9 cellular contexts compared by ENCODE assay signal in the genomic region with DNA sequence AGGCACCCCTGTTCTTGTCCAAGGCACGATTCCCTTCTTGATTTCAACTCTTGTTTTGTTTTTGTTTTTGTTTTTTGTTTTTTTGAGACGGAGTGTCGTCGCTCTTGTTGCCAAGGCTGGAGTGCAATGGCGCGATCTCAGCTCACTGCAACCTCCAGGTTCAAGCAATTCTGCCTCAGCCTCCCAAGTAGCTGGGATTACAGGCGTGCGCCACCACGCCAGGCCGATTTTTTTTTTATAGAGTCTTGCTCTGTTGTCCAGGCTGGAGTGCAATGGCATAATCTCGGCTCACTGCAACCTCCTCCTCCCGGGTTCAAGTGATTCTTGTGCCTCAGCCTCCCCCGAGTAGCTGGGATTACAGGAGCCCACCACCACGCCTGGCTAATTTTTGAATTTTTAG. TPM values are rescaled to one million over a fixed set of nuclear protein-coding genes. Genes with fewer than 3 reads are reported as not detected.
A peak's percentile ranks its signal among the peaks of the same experiment; 100 is the strongest.
DNase-seq lines count a peak whose midpoint lies in the region; ATAC-seq, FAIRE-seq and TF ChIP-seq lines count a peak whose summit lies in the region.
"Not testable (repeated sequence)": the region's sequence is repeated elsewhere in the genome, so short reads cannot be mapped to it uniquely, and the experiment has no call there.
"Had no signal": no experiment of that assay in that cellular context is flagged by ENCODE, and none has a peak within 500 bp of the region (broad histone marks: within the 10 kb centered on the region; RNA-seq: fewer than 3 reads in every experiment).

No MANE protein-coding gene starts in this region.

- TF ChIP-seq CTCF in BE2C (IDR thresholded peaks at IDR 0.05; ENCODE audit: low read depth, low read length); HFF-Myc (IDR thresholded peaks at IDR 0.05; ENCODE audit: low read depth, low read length, missing control alignments); PC-3 (conservative IDR thresholded peaks at IDR 0.05; ENCODE audit: low read depth, low read length); H1 (IDR thresholded peaks at IDR 0.05; ENCODE audit: control extremely low read depth in 1 of 3, insufficient read depth in 1 of 3, low read depth in 1 of 3, low read length in 3 of 3); gastrocnemius medialis (IDR thresholded peaks at IDR 0.05 in 4 of 5, conservative IDR thresholded peaks at IDR 0.05 in 1 of 5): not testable (repeated sequence)

- not testable (repeated sequence) for H4K5ac ChIP-seq in H1 (ENCODE audit: insufficient read length, low read depth, low read length)

- peak overlapping the region; percentile 63; the same call in 1 of the 2 replicates for H3K9ac ChIP-seq in PC-3 (ENCODE audit: low read length)
- not testable (repeated sequence) for H3K9ac ChIP-seq in H1 (replicated peaks in 1 of 4; ENCODE audit: extremely low read depth in 1 of 4, low read depth in 3 of 4, low read length in 3 of 4)

- H3K4me3 ChIP-seq in BE2C (ENCODE audit: low read depth, low read length): peak overlapping the region; percentile 79
- peak overlapping the region; percentile 55 for H3K4me3 ChIP-seq in HFF-Myc (replicated peaks; ENCODE audit: low read depth, low read length)
- H3K4me3 ChIP-seq in PC-3 (ENCODE audit: low read length): peak overlapping the region; percentile 80; the same call in 1 of the 2 replicates
- H3K4me3 ChIP-seq in H1 (ENCODE audit: extremely low read depth in 1 of 4, insufficient read depth in 2 of 4, low read depth in 3 of 4, low read length in 4 of 4): peak overlapping the region in 2 of 4 experiments; percentile 62 to 66; a peak in 4 of 8 replicates
- H3K4me3 ChIP-seq in gastrocnemius medialis: peak overlapping the region in 1 of 4 donors; percentile 60

- H3K4me2 ChIP-seq in PC-3 (ENCODE audit: low read length): peak overlapping the region; percentile 99
- peak overlapping the region; percentile 88 to 97 for H3K4me2 ChIP-seq in H1 (ENCODE audit: insufficient read depth in 1 of 2, low read depth in 2 of 2, low read length in 2 of 2)

- in situ Hi-C loops in gastrocnemius medialis (cut with MboI; ENCODE audit: low sequenced_read_pairs in 4 of 4): not testable (repeated sequence)

- not testable (repeated sequence) for H3K23ac ChIP-seq in H1 (ENCODE audit: insufficient read length)

- POLR2A ChIA-PET in PC-3 (lab: Charles Lee; ENCODE audit: unreplicated experiment): not testable (repeated sequence)
- POLR2A ChIA-PET in H1 (lab: Charles Lee; ENCODE audit: partially characterized antibody): interaction anchor here (0.7 to 2.9 kb wide), 5 partner anchors 8 to 89 kb away, joined by 3 to 12 read pairs (median 3); a partner anchor contains a TSS

- H2AK5ac ChIP-seq in H1 (ENCODE audit: low read depth, low read length): not testable (repeated sequence)

- H2BK5ac ChIP-seq in H1 (ENCODE audit: low read depth, low read length): not testable (repeated sequence)

- 93% methylated on average over 14 of the region's 14 CpGs; no CpG with 5 or more reads in 1 of the 2 experiments for whole genome bisulfite sequencing in H1 (ENCODE audit: extremely low coverage in 1 of 2, insufficient coverage in 1 of 2, insufficient read length in 1 of 2, insufficient replicate concordance in 2 of 2, low coverage in 1 of 2, low lambda C conversion rate in 2 of 2, missing lambda C conversion rate in 1 of 2), 2 experiments

- H4K8ac ChIP-seq in H1 (ENCODE audit: extremely low read depth, insufficient read depth, low read length): not testable (repeated sequence)

- not testable (repeated sequence) for H2BK120ac ChIP-seq in H1 (replicated peaks; ENCODE audit: low read depth, low read length)

- not testable (repeated sequence) for FAIRE-seq in H1 (lab: Jason Lieb, UNC)

- not testable (repeated sequence) for BruUV-seq in PC-3 (replicated peaks; lab: Mats Ljungman, UMichigan)

- not testable (repeated sequence) for H3K36me3 ChIP-seq in BE2C; PC-3 (ENCODE audit: low read depth, low read length); H1 (ENCODE audit: control insufficient read depth in 2 of 4, insufficient read depth in 4 of 4, low read length in 3 of 4); gastrocnemius medialis

- not testable (repeated sequence) for H3K79me1 ChIP-seq in H1 (ENCODE audit: low read depth, low read length)

- H3K9me2 ChIP-seq in PC-3 (replicated peaks; ENCODE audit: low read length): not testable (repeated sequence)

- ATAC-seq in PC-3, gastrocnemius medialis: not testable (repeated sequence)

- not testable (repeated sequence) for H3K56ac ChIP-seq in H1 (replicated peaks; ENCODE audit: insufficient read length, low read depth, low read length)

- not testable (repeated sequence) for TF ChIP-seq EP300 in H1 (IDR thresholded peaks at IDR 0.05; ENCODE audit: borderline replicate concordance in 1 of 2, low read depth in 2 of 2, low read length in 2 of 2)

- not testable (repeated sequence) for H3K27ac ChIP-seq in PC-3 (ENCODE audit: low read length); H1 (ENCODE audit: low read depth, low read length)
- peak overlapping the region; percentile 78 to 99 (median 98) for H3K27ac ChIP-seq in gastrocnemius medialis

- H3K23me2 ChIP-seq in H1 (ENCODE audit: low read depth, low read length): peaks cover 21% of the 10 kb centered on the region

- TF ChIP-seq RAD21 in H1 (IDR thresholded peaks at IDR 0.05 in 1 of 2, conservative IDR thresholded peaks at IDR 0.05 in 1 of 2; ENCODE audit: low read depth in 2 of 2, low read length in 2 of 2): not testable (repeated sequence)

- H4K20me1 ChIP-seq in PC-3 (ENCODE audit: low read length); H1 (replicated peaks in 1 of 2; ENCODE audit: control insufficient read depth in 1 of 2, insufficient read depth in 2 of 2, low read length in 2 of 2): not testable (repeated sequence)

- H3K4ac ChIP-seq in H1 (replicated peaks; ENCODE audit: insufficient read length, low read depth, low read length): not testable (repeated sequence)

- H3K27me3 ChIP-seq in BE2C; PC-3 (ENCODE audit: low read length); gastrocnemius medialis: not testable (repeated sequence)
- H3K27me3 ChIP-seq in H1 (replicated peaks in 1 of 4; ENCODE audit: control insufficient read depth in 3 of 4, extremely low read depth in 1 of 4, insufficient read depth in 3 of 4, low read length in 3 of 4): peaks cover 0 to 12% (median 8%) of the 10 kb centered on the region in 4 experiments; a peak in 6 of 7 replicates

- H3F3A ChIP-seq in PC-3 (ENCODE audit: low read length, unreplicated experiment): not testable (repeated sequence)

- not testable (repeated sequence) for H3K4me1 ChIP-seq in BE2C
- H3K4me1 ChIP-seq in PC-3 (ENCODE audit: insufficient read depth, low read length) (peaks cover 30% of the 10 kb centered on the region), H1 (replicated peaks in 1 of 4; ENCODE audit: control insufficient read depth in 3 of 4, insufficient read depth in 4 of 4, low read length in 3 of 4) (peaks cover 9 to 27% (median 23%) of the 10 kb centered on the region in 4 experiments), gastrocnemius medialis (peaks cover 31 to 34% of the 10 kb centered on the region in 2 donors)

- CTCF ChIA-PET in PC-3 (lab: Charles Lee) (interaction anchor here (1.8 to 2.0 kb wide), 2 partner anchors 44 to 92 kb away, joined by 8 to 14 read pairs; no protein-coding TSS in a partner anchor), H1 (lab: Charles Lee; ENCODE audit: partially characterized antibody) (interaction anchor here (0.6 to 26.3 kb wide), 19 partner anchors 9 to 356 kb away, joined by 3 to 474 read pairs (median 9); a partner anchor contains a TSS)

- not testable (repeated sequence) for DNase-seq in BE2C; HFF-Myc (ENCODE audit: extremely low read depth, low read depth); PC-3; H1 (ENCODE audit: low read depth in 1 of 2, low spot score in 2 of 2); gastrocnemius medialis
- DNase-seq in mesenteric fat pad (ENCODE audit: low spot score): peak; percentile 35

- intact Hi-C loops in PC-3 (cut with micrococcal nuclease): not testable (repeated sequence)
- intact Hi-C loops in gastrocnemius medialis (cut with DNase I; ENCODE audit: low total_unique reads): loop anchor here (2.0 kb wide), 1 partner anchor 92 kb away; no protein-coding TSS in a partner anchor

- H2BK20ac ChIP-seq in H1 (ENCODE audit: low read length): not testable (repeated sequence)

- not testable (repeated sequence) for H3K14ac ChIP-seq in H1 (ENCODE audit: insufficient read length)

- not testable (repeated sequence) for H4K91ac ChIP-seq in H1 (replicated peaks; ENCODE audit: insufficient read length, low read length)

- H2BK15ac ChIP-seq in H1 (ENCODE audit: low read length): not testable (repeated sequence)

- H2AFZ ChIP-seq in PC-3 (ENCODE audit: low read length): peak overlapping the region; percentile 82
- not testable (repeated sequence) for H2AFZ ChIP-seq in H1 (ENCODE audit: low read length)

- TF ChIP-seq POLR2A in H1 (IDR thresholded peaks at IDR 0.05; ENCODE audit: control extremely low read depth in 1 of 2, low read depth in 2 of 2, low read length in 2 of 2); gastrocnemius medialis (IDR thresholded peaks at IDR 0.05): not testable (repeated sequence)

- H2BK12ac ChIP-seq in H1 (ENCODE audit: low read depth, low read length): not testable (repeated sequence)

- H3K18ac ChIP-seq in H1 (ENCODE audit: extremely low read depth, low read length): not testable (repeated sequence)

- not testable (repeated sequence) for H3K79me2 ChIP-seq in PC-3 (ENCODE audit: low read length); H1 (ENCODE audit: control insufficient read depth in 1 of 2, insufficient read depth in 2 of 2, low read length in 2 of 2)

- not testable (repeated sequence) for H3K9me3 ChIP-seq in BE2C; PC-3 (ENCODE audit: low read length); H1 (ENCODE audit: insufficient read depth in 2 of 2, low read depth in 1 of 2, low read length in 1 of 2); gastrocnemius medialis

RNA-seq across cellular contexts. Expression of a gene that starts 1.0 kb away (rescaled TPM):
- polyA plus RNA-seq in BE2C (2012; ENCODE audit: insufficient read depth, insufficient read length, low read depth): 4.6 TPM
- total RNA-seq in PC-3 (2014; rRNA removed) (0.92 and 1.8 TPM in 2 replicates), mesenteric fat pad (4.2 TPM), gastrocnemius medialis (100 to 1,000 TPM in 1 of 4 donors, 10 to 100 TPM in 3; 19.4 to 105 (median 46.0) TPM)
- total RNA-seq in H1 (2021; fragmentation: NEBNext Ultra II Directional; extraction: Animal tissue kit (Norgen Biotek cat#: 25700)): 6.9 and 8.5 TPM in 2 replicates
- 2.2 and 3.9 TPM in 2 replicates for polyA plus RNA-seq in H1 (2011; rRNA removed)
- 2.1 TPM for polyA plus RNA-seq in H1 (2011; cell fraction: cytosol; rRNA removed)
- polyA plus RNA-seq in H1 (2011; cell fraction: nucleus; rRNA removed): 3.5 TPM
- 5.3 to 6.6 TPM (median 5.9 TPM) in 4 replicates for polyA plus RNA-seq in H1 (2012, experiment 1 of 2)
- polyA plus RNA-seq in H1 (2012, experiment 2 of 2): 5.0 TPM
- 4.6 TPM for polyA plus RNA-seq in H1 (2013, experiment 1 of 2)
- polyA plus RNA-seq in H1 (2013, experiment 2 of 2): 4.3 TPM
- 7.0 and 7.9 TPM in 2 replicates for polyA minus RNA-seq in H1 (2011; rRNA and poly(A)+ RNA removed)
- 4.6 TPM for polyA minus RNA-seq in H1 (2011; cell fraction: cytosol; rRNA and poly(A)+ RNA removed)
- 7.3 TPM for polyA minus RNA-seq in H1 (2011; cell fraction: nucleus; rRNA and poly(A)+ RNA removed)

RNA-seq across cellular contexts. Expression of a gene that starts 36.0 kb away (rescaled TPM):
- polyA plus RNA-seq in BE2C (2012; ENCODE audit: insufficient read depth, insufficient read length, low read depth): not detected
- total RNA-seq in PC-3 (2014; rRNA removed) (not detected in 2 replicates), mesenteric fat pad (not detected), gastrocnemius medialis (not detected)
- total RNA-seq in H1 (2021; fragmentation: NEBNext Ultra II Directional; extraction: Animal tissue kit (Norgen Biotek cat#: 25700)): not detected in 2 replicates
- 0.02 TPM in 2 replicates for polyA plus RNA-seq in H1 (2011; rRNA removed)
- polyA plus RNA-seq in H1 (2011; cell fraction: cytosol; rRNA removed): not detected
- 0.09 TPM for polyA plus RNA-seq in H1 (2011; cell fraction: nucleus; rRNA removed)
- not detected in 4 replicates for polyA plus RNA-seq in H1 (2012, experiment 1 of 2)
- not detected for polyA plus RNA-seq in H1 (2012, experiment 2 of 2)
- polyA plus RNA-seq in H1 (2013, experiment 1 of 2): 0.02 TPM
- 0.02 TPM for polyA plus RNA-seq in H1 (2013, experiment 2 of 2)
- polyA minus RNA-seq in H1 (2011; rRNA and poly(A)+ RNA removed): not detected in 2 replicates
- polyA minus RNA-seq in H1 (2011; cell fraction: cytosol; rRNA and poly(A)+ RNA removed): not detected
- polyA minus RNA-seq in H1 (2011; cell fraction: nucleus; rRNA and poly(A)+ RNA removed): not detected
- total RNA-seq: Daoy, Peyer's patch, Right ventricle myocardium superior had no signal

RNA-seq across cellular contexts. Expression of a gene that starts 40.5 kb away (rescaled TPM):
- polyA plus RNA-seq in BE2C (2012; ENCODE audit: insufficient read depth, insufficient read length, low read depth): 1,337 TPM
- total RNA-seq in PC-3 (2014; rRNA removed) (not detected in 2 replicates), mesenteric fat pad (33.4 TPM), gastrocnemius medialis (under 1 TPM in 3 of 4 donors, not detected in 1; 0.22 to 0.70 (median 0.36) TPM)
- 259 and 286 TPM in 2 replicates for total RNA-seq in H1 (2021; fragmentation: NEBNext Ultra II Directional; extraction: Animal tissue kit (Norgen Biotek cat#: 25700))
- polyA plus RNA-seq in H1 (2011; rRNA removed): 2,050 and 2,479 TPM in 2 replicates
- polyA plus RNA-seq in H1 (2011; cell fraction: cytosol; rRNA removed): 1,448 TPM
- 660 TPM for polyA plus RNA-seq in H1 (2011; cell fraction: nucleus; rRNA removed)
- polyA plus RNA-seq in H1 (2012, experiment 1 of 2): 327 to 599 TPM (median 496 TPM) in 4 replicates
- 595 TPM for polyA plus RNA-seq in H1 (2012, experiment 2 of 2)
- 909 TPM for polyA plus RNA-seq in H1 (2013, experiment 1 of 2)
- polyA plus RNA-seq in H1 (2013, experiment 2 of 2): 1,095 TPM
- polyA minus RNA-seq in H1 (2011; rRNA and poly(A)+ RNA removed): 708 and 816 TPM in 2 replicates
- 233 TPM for polyA minus RNA-seq in H1 (2011; cell fraction: cytosol; rRNA and poly(A)+ RNA removed)
- polyA minus RNA-seq in H1 (2011; cell fraction: nucleus; rRNA and poly(A)+ RNA removed): 264 TPM

RNA-seq across cellular contexts. Expression of a gene that starts 41.8 kb away (rescaled TPM):
- 1.1 TPM for polyA plus RNA-seq in BE2C (2012; ENCODE audit: insufficient read depth, insufficient read length, low read depth)
- total RNA-seq in PC-3 (2014; rRNA removed) (2.0 and 2.6 TPM in 2 replicates), mesenteric fat pad (52.9 TPM), gastrocnemius medialis (10 to 100 TPM in 1 of 4 donors, 1 to 10 TPM in 3; 4.0 to 16.0 (median 6.0) TPM)
- total RNA-seq in H1 (2021; fragmentation: NEBNext Ultra II Directional; extraction: Animal tissue kit (Norgen Biotek cat#: 25700)): 1.5 and 2.2 TPM in 2 replicates
- 2.7 and 3.4 TPM in 2 replicates for polyA plus RNA-seq in H1 (2011; rRNA removed)
- polyA plus RNA-seq in H1 (2011; cell fraction: cytosol; rRNA removed): 3.0 TPM
- 3.0 TPM for polyA plus RNA-seq in H1 (2011; cell fraction: nucleus; rRNA removed)
- polyA plus RNA-seq in H1 (2012, experiment 1 of 2): 1.1 to 2.5 TPM (median 1.7 TPM) in 4 replicates
- polyA plus RNA-seq in H1 (2012, experiment 2 of 2): 2.3 TPM
- polyA plus RNA-seq in H1 (2013, experiment 1 of 2): 1.3 TPM
- 1.5 TPM for polyA plus RNA-seq in H1 (2013, experiment 2 of 2)
- polyA minus RNA-seq in H1 (2011; rRNA and poly(A)+ RNA removed): 0.73 and 0.76 TPM in 2 replicates
- polyA minus RNA-seq in H1 (2011; cell fraction: cytosol; rRNA and poly(A)+ RNA removed): 1.5 TPM
- 2.2 TPM for polyA minus RNA-seq in H1 (2011; cell fraction: nucleus; rRNA and poly(A)+ RNA removed)

RNA-seq across cellular contexts. Expression of a gene that starts 48.2 kb away (rescaled TPM):
- 48.0 TPM for polyA plus RNA-seq in BE2C (2012; ENCODE audit: insufficient read depth, insufficient read length, low read depth)
- total RNA-seq in PC-3 (2014; rRNA removed): 22.9 and 34.5 TPM in 2 replicates
- 82.7 and 86.6 TPM in 2 replicates for total RNA-seq in H1 (2021; fragmentation: NEBNext Ultra II Directional; extraction: Animal tissue kit (Norgen Biotek cat#: 25700))
- polyA plus RNA-seq in H1 (2011; rRNA removed): 84.0 and 126 TPM in 2 replicates
- polyA plus RNA-seq in H1 (2011; cell fraction: cytosol; rRNA removed): 70.2 TPM
- polyA plus RNA-seq in H1 (2011; cell fraction: nucleus; rRNA removed): 78.5 TPM
- 62.6 to 82.3 TPM (median 76.8 TPM) in 4 replicates for polyA plus RNA-seq in H1 (2012, experiment 1 of 2)
- polyA plus RNA-seq in H1 (2012, experiment 2 of 2): 108 TPM
- polyA plus RNA-seq in H1 (2013, experiment 1 of 2): 78.7 TPM
- polyA plus RNA-seq in H1 (2013, experiment 2 of 2): 85.7 TPM
- 91.8 and 114 TPM in 2 replicates for polyA minus RNA-seq in H1 (2011; rRNA and poly(A)+ RNA removed)
- 73.1 TPM for polyA minus RNA-seq in H1 (2011; cell fraction: cytosol; rRNA and poly(A)+ RNA removed)
- polyA minus RNA-seq in H1 (2011; cell fraction: nucleus; rRNA and poly(A)+ RNA removed): 59.0 TPM
- 20.6 TPM for total RNA-seq in mesenteric fat pad
- total RNA-seq in gastrocnemius medialis: 1 to 10 TPM; 3.8 to 5.1 (median 4.7) TPM

Comparison
In these comparisons a context has a peak if more than half of its experiments do, and no peak if none do; other contexts are left out.
1. RNA of a gene that starts 40.5 kb away (total RNA-seq): 259 to 286 TPM in H1 and 33.4 TPM in mesenteric fat pad (single experiment); 0.22 to 0.70 TPM in gastrocnemius medialis and not detected in PC-3; every median in the first group is over 10 times any median in the second.